Comparison of ENCODE assay signal across 8 cellular contexts in genomic region chrX:1246816-1247215, GRCh38. TPM values are rescaled to one million over a fixed set of nuclear protein-coding genes. Genes with fewer than 3 reads are reported as not detected.
DNase-seq lines count a peak whose midpoint lies in the region; ATAC-seq and TF ChIP-seq lines count a peak whose summit lies in the region.

No MANE protein-coding gene starts in this region.

- no peak overlapping the region for H4K8ac ChIP-seq in neuronal stem cell (ENCODE audit: low read depth, low read length)

- no peak overlapping the region for H3K9ac ChIP-seq in neuronal stem cell (ENCODE audit: low read depth, low read length, poor library complexity)

- ATAC-seq in HG02642 (IDR thresholded peaks at IDR 0.05; ENCODE audit: poor library complexity, unreplicated experiment), result peak; percentile 53

- peak overlapping the region; percentile 58 for H3K18ac ChIP-seq in neuronal stem cell (ENCODE audit: low read length)

- no peak overlapping the region for H3K4ac ChIP-seq in neuronal stem cell (ENCODE audit: low read length)

- 14% methylated on average over 13 to 18 of the region's 18 CpGs for WGBS in esophagus squamous epithelium, 2 donors
- no CpG with 5 or more reads among the region's 18 CpGs for WGBS in neuronal stem cell (ENCODE audit: extremely low coverage in 2 of 2, insufficient read length in 2 of 2, insufficient replicate concordance in 1 of 2), 2 donors

- H3K4me3 ChIP-seq in esophagus squamous epithelium, result no peak overlapping the region
- H3K4me3 ChIP-seq in neuronal stem cell (ENCODE audit: low read length in 2 of 2), result no peak overlapping the region

- no peaks in the 10 kb centered on the region for H3K79me1 ChIP-seq in neuronal stem cell (ENCODE audit: low read depth, low read length)

- H3K36me3 ChIP-seq in esophagus squamous epithelium, result no peaks in the 10 kb centered on the region
- no peaks in the 10 kb centered on the region for H3K36me3 ChIP-seq in neuronal stem cell (replicated peaks in 1 of 2; ENCODE audit: control insufficient read depth in 2 of 2, insufficient read depth in 2 of 2, low read length in 2 of 2)

- H3K4me2 ChIP-seq in neuronal stem cell (ENCODE audit: insufficient read depth, low read length, poor library complexity, severe bottlenecking), result no peak overlapping the region

- no peak overlapping the region for H2BK15ac ChIP-seq in neuronal stem cell (ENCODE audit: low read length)

- no peak overlapping the region for H3K23ac ChIP-seq in neuronal stem cell (ENCODE audit: low read depth, low read length, poor library complexity)

- peaks cover 0 to 19% (median 0%) of the 10 kb centered on the region in 4 donors for H3K27me3 ChIP-seq in esophagus squamous epithelium
- no peaks in the 10 kb centered on the region for H3K27me3 ChIP-seq in neuronal stem cell (ENCODE audit: control insufficient read depth in 3 of 3, insufficient read depth in 3 of 3, low read depth in 1 of 3, low read length in 3 of 3)

- DNase-seq in Daoy (ENCODE audit: low read depth) (peak; percentile 66), OCI-M2 (lab: John Stamatoyannopoulos, UW; ENCODE audit: unreplicated experiment) (peak; percentile 1), activated T-cell treated with anti-CD3 and anti-CD28 coated beads for 4 hours (peak; percentile 80), esophagus squamous epithelium (lab: John Stamatoyannopoulos, UW) (peak; percentile 0), neuronal stem cell (ENCODE audit: low spot score) (peak; percentile 73), superior temporal gyrus (ENCODE audit: extremely low spot score) (peak; percentile 33), amniotic stem cell (lab: John Stamatoyannopoulos, UW) (no peak)

- H3K14ac ChIP-seq in neuronal stem cell (ENCODE audit: low read length), result no peak overlapping the region

- H3K4me1 ChIP-seq in esophagus squamous epithelium (peaks cover 16 to 35% (median 17%) of the 10 kb centered on the region in 3 donors), neuronal stem cell (ENCODE audit: control insufficient read depth in 2 of 2, insufficient read depth in 1 of 2, low read depth in 1 of 2, low read length in 2 of 2) (peaks cover 8 to 10% of the 10 kb centered on the region in 2 donors)

- peak; percentile 78 to 86 (median 78) for TF ChIP-seq CTCF in esophagus squamous epithelium (IDR thresholded peaks at IDR 0.05)

- no peak overlapping the region for H2BK120ac ChIP-seq in neuronal stem cell (ENCODE audit: low read depth, low read length)

- H4K91ac ChIP-seq in neuronal stem cell (ENCODE audit: low read depth, low read length, poor library complexity), result no peak overlapping the region

- H2AK5ac ChIP-seq in neuronal stem cell (ENCODE audit: low read depth, low read length), result no peak overlapping the region

- no peaks in the 10 kb centered on the region for H3K9me3 ChIP-seq in esophagus squamous epithelium
- no peaks in the 10 kb centered on the region for H3K9me3 ChIP-seq in neuronal stem cell (replicated peaks in 1 of 2; ENCODE audit: control insufficient read depth in 2 of 2, insufficient read depth in 1 of 2, low read depth in 1 of 2, low read length in 2 of 2)

- peak overlapping the region; percentile 80 for H2AFZ ChIP-seq in neuronal stem cell (ENCODE audit: low read length)

- H3K27ac ChIP-seq in esophagus squamous epithelium (no peak overlapping the region), neuronal stem cell (replicated peaks; ENCODE audit: low read length) (no peak overlapping the region)

- H2BK5ac ChIP-seq in neuronal stem cell (ENCODE audit: low read length), result no peak overlapping the region

- no peak overlapping the region for H2BK12ac ChIP-seq in neuronal stem cell (ENCODE audit: low read length)

- no peak for TF ChIP-seq POLR2A in esophagus squamous epithelium (IDR thresholded peaks at IDR 0.05)

- intact Hi-C loops in esophagus squamous epithelium (cut with DNase I), result no loop called here

RNA-seq across cellular contexts. Expression of gene CSF2RA, which starts 21.8 kb away (rescaled TPM):
- 1.4 TPM in 1 of 2 replicates, not detected in the other for total RNA-seq in Daoy (2014; rRNA removed; shearing (Covaris generic))
- 1 to 10 TPM in 3 of 4 donors, under 1 TPM in 1; 0.66 to 7.1 (median 4.2) TPM for total RNA-seq in esophagus squamous epithelium
- 3.1 TPM for polyA plus RNA-seq in neuronal stem cell (2013, experiment 1 of 2)
- 2.8 TPM for polyA plus RNA-seq in neuronal stem cell (2013, experiment 2 of 2)

RNA-seq across cellular contexts. Expression of gene CRLF2, which starts 34.4 kb away (rescaled TPM):
- 0.46 TPM in 1 of 2 replicates, not detected in the other for total RNA-seq in Daoy (2014; rRNA removed; shearing (Covaris generic))
- under 1 TPM in 1 of 4 donors, not detected in 3; 0.95 TPM for total RNA-seq in esophagus squamous epithelium
- not detected for polyA plus RNA-seq in neuronal stem cell (2013, experiment 1 of 2)
- polyA plus RNA-seq in neuronal stem cell (2013, experiment 2 of 2), result not detected
